8 cellular contexts compared by ENCODE assay signal in the genomic region with DNA sequence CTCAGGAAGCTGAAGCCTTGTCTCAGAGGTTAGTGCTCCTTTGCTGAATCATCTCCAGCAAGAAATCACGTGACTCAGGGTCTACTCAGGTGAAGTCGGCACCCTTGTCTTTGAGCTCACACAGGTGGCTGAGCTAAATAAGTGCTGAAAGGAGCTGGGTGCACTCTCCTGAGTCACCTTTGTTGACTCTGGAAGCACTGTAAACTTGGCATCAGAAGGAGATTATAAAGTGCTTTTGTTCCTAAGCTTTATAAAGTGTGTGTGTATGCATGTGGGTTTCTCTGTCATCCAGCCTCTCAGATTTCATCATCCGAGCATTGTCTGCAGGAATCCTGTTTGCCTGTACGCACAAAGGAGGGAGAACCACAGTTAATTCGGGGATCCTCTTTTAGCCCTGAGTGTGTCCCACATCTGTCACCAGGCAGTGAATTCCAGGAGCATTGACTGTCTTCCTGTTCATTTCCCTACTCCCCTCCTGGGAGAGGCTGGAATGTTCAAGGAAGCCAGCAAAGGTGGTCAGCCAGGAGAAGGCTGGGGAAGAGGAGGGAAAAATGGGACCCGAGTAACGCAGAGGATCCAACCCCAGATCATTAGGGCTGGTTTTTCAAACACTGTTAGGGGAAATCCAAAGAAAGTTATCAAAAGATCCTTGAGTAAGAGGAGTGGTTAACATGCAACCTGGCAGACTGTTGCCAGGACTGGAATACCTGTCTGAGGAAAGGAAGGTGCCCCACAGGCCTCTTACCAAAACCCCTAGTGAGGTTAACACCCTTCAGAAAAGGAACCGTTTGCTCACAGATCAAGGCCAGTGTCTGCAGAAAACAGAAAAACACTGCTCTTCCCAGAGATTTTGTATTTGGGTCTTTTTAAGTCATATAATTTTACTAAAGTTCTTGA.
DNase-seq lines count a peak whose midpoint lies in the region; ATAC-seq lines count a peak whose summit lies in the region.

No MANE protein-coding gene starts in this region.

- peak; percentile 62 for ATAC-seq in activated naive CD8-positive, alpha-beta T cell treated with anti-CD3 and anti-CD28 coated beads, Interleukin-2, amount 50 U/mL, for 24 hours
- ATAC-seq in HG03565 (IDR thresholded peaks at IDR 0.05; ENCODE audit: unreplicated experiment) = no peak

- H3K27me3 Mint-ChIP-seq in activated naive CD8-positive, alpha-beta T cell treated with anti-CD3 and anti-CD28 coated beads, Interleukin-2, amount 50 U/mL, for 24 hours = no peaks in the 10 kb centered on the region
- H3K27me3 Mint-ChIP-seq in immature natural killer cell (ENCODE audit: low read depth in 3 of 3) = peaks cover 8 to 50% (median 30%) of the 10 kb centered on the region in 3 donors

- peaks cover 87% of the 10 kb centered on the region for H3K36me3 Mint-ChIP-seq in activated naive CD8-positive, alpha-beta T cell treated with anti-CD3 and anti-CD28 coated beads, Interleukin-2, amount 50 U/mL, for 24 hours (ENCODE audit: low read depth)
- peaks cover 7 to 63% (median 26%) of the 10 kb centered on the region in 3 donors for H3K36me3 Mint-ChIP-seq in immature natural killer cell

- peaks cover 76% of the 10 kb centered on the region for H3K4me1 Mint-ChIP-seq in activated naive CD8-positive, alpha-beta T cell treated with anti-CD3 and anti-CD28 coated beads, Interleukin-2, amount 50 U/mL, for 24 hours
- H3K4me1 Mint-ChIP-seq in immature natural killer cell = peaks cover 77 to 96% of the 10 kb centered on the region in 2 donors

- peak overlapping the region; percentile 93 for H3K27ac Mint-ChIP-seq in activated naive CD8-positive, alpha-beta T cell treated with anti-CD3 and anti-CD28 coated beads, Interleukin-2, amount 50 U/mL, for 24 hours
- peak overlapping the region; percentile 79 to 90 (median 88) for H3K27ac Mint-ChIP-seq in immature natural killer cell

- no peaks in the 10 kb centered on the region for H3K9me3 Mint-ChIP-seq in activated naive CD8-positive, alpha-beta T cell treated with anti-CD3 and anti-CD28 coated beads, Interleukin-2, amount 50 U/mL, for 24 hours
- H3K9me3 Mint-ChIP-seq in immature natural killer cell = no peaks in the 10 kb centered on the region

- peak; percentile 41 for DNase-seq in NK-92 treated with Interleukin-12 subunit alpha and Interleukin-12 subunit beta, amount 100 ng/mL, for 24 hours (lab: John Stamatoyannopoulos, UW)
- no peak for DNase-seq in NK-92 (lab: John Stamatoyannopoulos, UW; ENCODE audit: unreplicated experiment)
- peak; percentile 64 for DNase-seq in NCI-H226
- DNase-seq in activated naive CD8-positive, alpha-beta T cell treated with anti-CD3 and anti-CD28 coated beads, Interleukin-2, amount 50 U/mL, for 24 hours = no peak
- DNase-seq in immature natural killer cell = peak in 1 of 3 donors; percentile 30
- DNase-seq in stimulated activated CD4-positive, alpha-beta T cell treated with anti-CD3 and anti-CD28 coated beads, TNF-alpha, amount 100 ng/mL, for 24 hours (ENCODE audit: low read depth in 3 of 3) = peak; percentile 20 to 41 (median 26)
- DNase-seq in NCI-H1694 (lab: John Stamatoyannopoulos, UW) = no peak

- no peak overlapping the region for H3K4me3 Mint-ChIP-seq in activated naive CD8-positive, alpha-beta T cell treated with anti-CD3 and anti-CD28 coated beads, Interleukin-2, amount 50 U/mL, for 24 hours
- H3K4me3 Mint-ChIP-seq in immature natural killer cell = peak overlapping the region in 4 of 5 donors; percentile 5 to 47 (median 30)

Comparison
In these comparisons a context has a peak if more than half of its experiments do, and no peak if none do; other contexts are left out.
1. DNase-seq: peak in NK-92 treated with Interleukin-12 subunit alpha and Interleukin-12 subunit beta, amount 100 ng/mL, for 24 hours (single experiment), NCI-H226 (single experiment) and stimulated activated CD4-positive, alpha-beta T cell treated with anti-CD3 and anti-CD28 coated beads, TNF-alpha, amount 100 ng/mL, for 24 hours (3 of 3); none in NK-92 (single experiment), activated naive CD8-positive, alpha-beta T cell treated with anti-CD3 and anti-CD28 coated beads, Interleukin-2, amount 50 U/mL, for 24 hours (single experiment) and NCI-H1694 (single experiment).